Comparison of ENCODE assay signal across 16 cellular contexts in the genomic region with DNA sequence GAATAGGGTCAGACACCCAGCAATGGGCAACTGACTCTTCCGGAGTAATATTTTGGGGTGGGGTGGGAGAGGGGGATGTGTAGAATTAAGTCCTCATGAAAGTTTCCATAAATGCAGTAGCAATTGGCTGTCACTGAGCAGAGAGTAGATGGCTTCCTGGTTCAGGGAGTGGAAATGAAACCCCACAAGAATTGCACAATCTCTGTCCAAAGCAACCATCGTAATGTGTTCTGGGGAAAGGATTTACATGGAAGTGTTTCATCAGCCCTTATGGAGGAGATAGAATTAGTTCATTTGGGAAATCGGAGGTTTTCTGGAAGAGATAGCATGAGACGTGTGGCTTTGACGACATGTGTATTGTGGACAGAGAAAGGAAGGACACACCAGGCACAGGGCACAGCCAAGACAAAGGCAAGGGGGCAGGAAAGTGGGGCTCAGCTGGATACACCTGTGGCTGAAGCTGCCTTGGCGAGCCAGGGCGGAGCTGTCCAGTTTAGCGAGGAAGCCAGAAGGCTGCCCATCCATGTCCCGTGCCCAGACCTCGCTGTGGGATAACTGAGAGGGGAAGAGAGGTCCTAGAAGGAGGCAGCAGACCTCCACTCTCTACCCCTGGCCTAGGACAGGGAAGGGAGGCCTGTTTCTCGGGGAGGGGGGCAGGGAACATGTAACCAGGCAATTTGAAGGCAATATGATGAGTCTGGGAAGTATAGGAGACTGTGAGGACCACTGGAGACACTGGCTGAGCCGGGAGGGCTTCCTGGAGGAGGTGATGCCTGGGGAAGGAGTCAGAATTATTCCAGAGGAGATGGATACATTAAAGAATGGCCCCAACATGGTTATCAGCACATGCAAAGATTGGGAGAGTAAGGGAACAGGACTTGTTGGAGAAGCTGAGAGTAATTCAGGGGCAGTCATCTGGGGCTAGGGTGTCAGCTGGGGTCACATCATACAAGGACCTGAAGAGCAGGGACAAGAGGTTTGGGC. TPM values are rescaled to one million over a fixed set of nuclear protein-coding genes. Genes with fewer than 3 reads are reported as not detected.
DNase-seq lines count a peak whose midpoint lies in the region; ATAC-seq and TF ChIP-seq lines count a peak whose summit lies in the region.
"Had no signal": no experiment of that assay in that cellular context is flagged by ENCODE, and none has a peak within 500 bp of the region (broad histone marks: within the 10 kb centered on the region; RNA-seq: fewer than 3 reads in every experiment).

No MANE protein-coding gene starts in this region.

- 48 to 53% methylated on average over 10 to 12 of the region's 12 CpGs for WGBS in upper lobe of left lung, 2 donors

- TF ChIP-seq CTCF in foreskin fibroblast (IDR thresholded peaks at IDR 0.05; ENCODE audit: low read depth, low read length) (no peak), upper lobe of left lung (IDR thresholded peaks at IDR 0.05) (no peak)

- peaks cover 4 to 25% (median 19%) of the 10 kb centered on the region in 4 donors for H3K4me1 ChIP-seq in upper lobe of left lung

- TF ChIP-seq POLR2A in upper lobe of left lung (IDR thresholded peaks at IDR 0.05), result no peak

- H3K36me3 ChIP-seq in upper lobe of left lung, result no peaks in the 10 kb centered on the region

- peaks cover 66% of the 10 kb centered on the region for H3K27me3 Mint-ChIP-seq in activated T-cell treated with anti-CD3 and anti-CD28 coated beads, Interleukin-2, amount 50 U/mL, for 24 hours
- H3K27me3 Mint-ChIP-seq in stimulated activated naive CD8-positive, alpha-beta T cell treated with anti-CD3 and anti-CD28 coated beads, Interleukin-15, amount 100 ng/mL, for 72 hours, result peaks cover 56% of the 10 kb centered on the region

- no peaks in the 10 kb centered on the region for H3K36me3 Mint-ChIP-seq in activated T-cell treated with anti-CD3 and anti-CD28 coated beads, Interleukin-2, amount 50 U/mL, for 24 hours (ENCODE audit: low read depth)
- H3K36me3 Mint-ChIP-seq: activated naive CD4-positive, alpha-beta T cell treated with anti-CD3 and anti-CD28 coated beads, Interleukin-2, amount 10 ng/mL, durations not matched to agents 7 days and 5 days had no signal

- no peak for TF ChIP-seq EP300 in upper lobe of left lung (IDR thresholded peaks at IDR 0.05)

- DNase-seq in activated T-cell treated with anti-CD3 and anti-CD28 coated beads, Interleukin-2, amount 50 U/mL, for 24 hours, result peak; percentile 9
- no peak for DNase-seq in activated T-cell treated with anti-CD3 and anti-CD28 coated beads for 4 hours
- DNase-seq in OCI-M1 (lab: John Stamatoyannopoulos, UW), result peak; percentile 53
- peak; percentile 23 to 38 for DNase-seq in foreskin fibroblast
- peak in 1 of 2 donors; percentile 47 for DNase-seq in upper lobe of left lung
- no peak for DNase-seq in NCI-H187 (lab: John Stamatoyannopoulos, UW)
- DNase-seq in stimulated activated naive CD8-positive, alpha-beta T cell treated with anti-CD3 and anti-CD28 coated beads, Interleukin-15, amount 100 ng/mL, for 72 hours, result no peak
- DNase-seq: activated naive CD4-positive, alpha-beta T cell treated with anti-CD3 and anti-CD28 coated beads, Interleukin-2, amount 10 ng/mL, durations not matched to agents 7 days and 5 days; hippocampal formation; NCI-H1105 treated with DMSO at 0.1 percent for 48 hours; NCI-H446 treated with DMSO at 0.1 percent for 48 hours; nephron progenitor cell; small intestine had no signal

- H3K9me3 Mint-ChIP-seq in activated T-cell treated with anti-CD3 and anti-CD28 coated beads, Interleukin-2, amount 50 U/mL, for 24 hours, result no peaks in the 10 kb centered on the region
- H3K9me3 Mint-ChIP-seq in stimulated activated naive CD8-positive, alpha-beta T cell treated with anti-CD3 and anti-CD28 coated beads, Interleukin-15, amount 100 ng/mL, for 72 hours, result no peaks in the 10 kb centered on the region
- H3K9me3 Mint-ChIP-seq: activated naive CD4-positive, alpha-beta T cell treated with anti-CD3 and anti-CD28 coated beads, Interleukin-2, amount 10 ng/mL, durations not matched to agents 7 days and 5 days; nephron progenitor cell had no signal

- H3K4me3 ChIP-seq in foreskin fibroblast (ENCODE audit: low read depth in 1 of 2, low read length in 2 of 2), result no peak overlapping the region
- no peak overlapping the region for H3K4me3 ChIP-seq in upper lobe of left lung

- no peaks in the 10 kb centered on the region for H3K9me3 ChIP-seq in upper lobe of left lung

- no peak overlapping the region for H3K4me3 Mint-ChIP-seq in activated T-cell treated with anti-CD3 and anti-CD28 coated beads, Interleukin-2, amount 50 U/mL, for 24 hours
- H3K4me3 Mint-ChIP-seq in stimulated activated naive CD8-positive, alpha-beta T cell treated with anti-CD3 and anti-CD28 coated beads, Interleukin-15, amount 100 ng/mL, for 72 hours, result no peak overlapping the region
- H3K4me3 Mint-ChIP-seq: activated naive CD4-positive, alpha-beta T cell treated with anti-CD3 and anti-CD28 coated beads, Interleukin-2, amount 10 ng/mL, durations not matched to agents 7 days and 5 days; nephron progenitor cell had no signal

- peaks cover 15% of the 10 kb centered on the region for H3K4me1 Mint-ChIP-seq in activated T-cell treated with anti-CD3 and anti-CD28 coated beads, Interleukin-2, amount 50 U/mL, for 24 hours (ENCODE audit: low read depth)
- peaks cover 19% of the 10 kb centered on the region for H3K4me1 Mint-ChIP-seq in stimulated activated naive CD8-positive, alpha-beta T cell treated with anti-CD3 and anti-CD28 coated beads, Interleukin-15, amount 100 ng/mL, for 72 hours
- H3K4me1 Mint-ChIP-seq: activated naive CD4-positive, alpha-beta T cell treated with anti-CD3 and anti-CD28 coated beads, Interleukin-2, amount 10 ng/mL, durations not matched to agents 7 days and 5 days; nephron progenitor cell had no signal

- no peak overlapping the region for H3K27ac Mint-ChIP-seq in activated T-cell treated with anti-CD3 and anti-CD28 coated beads, Interleukin-2, amount 50 U/mL, for 24 hours
- H3K27ac Mint-ChIP-seq in stimulated activated naive CD8-positive, alpha-beta T cell treated with anti-CD3 and anti-CD28 coated beads, Interleukin-15, amount 100 ng/mL, for 72 hours, result no peak overlapping the region
- H3K27ac Mint-ChIP-seq: activated naive CD4-positive, alpha-beta T cell treated with anti-CD3 and anti-CD28 coated beads, Interleukin-2, amount 10 ng/mL, durations not matched to agents 7 days and 5 days; nephron progenitor cell had no signal

- ATAC-seq in upper lobe of left lung (ENCODE audit: low FRiP score in 2 of 2) (peak; percentile 31 to 73), HG03175 (IDR thresholded peaks at IDR 0.05; ENCODE audit: unreplicated experiment) (no peak)
- no peak for ATAC-seq in stimulated activated naive CD8-positive, alpha-beta T cell treated with anti-CD3 and anti-CD28 coated beads, Interleukin-15, amount 100 ng/mL, for 72 hours

- peak overlapping the region in 2 of 4 donors; percentile 31 to 65 for H3K27ac ChIP-seq in upper lobe of left lung

- peaks cover 0 to 19% (median 12%) of the 10 kb centered on the region in 4 donors for H3K27me3 ChIP-seq in upper lobe of left lung

RNA-seq across cellular contexts. Expression of a gene that starts 2.6 kb away (rescaled TPM):
- 1 to 10 TPM in 3 of 6 donors, under 1 TPM in 1, not detected in 2; 0.40 to 2.5 (median 1.5) TPM for total RNA-seq in upper lobe of left lung
- total RNA-seq: A172, HT-29 had no signal

RNA-seq across cellular contexts. Expression of a gene that starts 12.8 kb away (rescaled TPM):
- total RNA-seq in upper lobe of left lung, result 10 to 100 TPM in 1 of 6 donors, 1 to 10 TPM in 3, under 1 TPM in 2; 0.55 to 14.8 (median 1.7) TPM
- total RNA-seq: A172, HT-29 had no signal

RNA-seq across cellular contexts. Expression of a gene that starts 28.5 kb away (rescaled TPM):
- total RNA-seq in upper lobe of left lung, result 1 to 10 TPM in 4 of 6 donors, under 1 TPM in 1, not detected in 1; 0.86 to 7.4 (median 3.1) TPM
- total RNA-seq: HT-29 had no signal

RNA-seq across cellular contexts. Expression of a gene that starts 32.6 kb away (rescaled TPM):
- total RNA-seq in upper lobe of left lung, result 1 to 10 TPM in 1 of 6 donors, under 1 TPM in 1, not detected in 4; 0.83 to 2.9 TPM
- total RNA-seq: A172, HT-29 had no signal

RNA-seq across cellular contexts. Expression of a gene that starts 53.9 kb away (rescaled TPM):
- 100 to 1,000 TPM in 1 of 6 donors, 10 to 100 TPM in 5; 33.9 to 105 (median 52.0) TPM for total RNA-seq in upper lobe of left lung

Comparison
In these comparisons a context has a peak if more than half of its experiments do, and no peak if none do; other contexts are left out.
1. DNase-seq: peak in activated T-cell treated with anti-CD3 and anti-CD28 coated beads, Interleukin-2, amount 50 U/mL, for 24 hours (single experiment), OCI-M1 (single experiment) and foreskin fibroblast (2 of 2); none in activated T-cell treated with anti-CD3 and anti-CD28 coated beads for 4 hours (single experiment), NCI-H187 (0 of 2) and stimulated activated naive CD8-positive, alpha-beta T cell treated with anti-CD3 and anti-CD28 coated beads, Interleukin-15, amount 100 ng/mL, for 72 hours (0 of 2).
2. ATAC-seq: peak in upper lobe of left lung (2 of 2); none in HG03175 (single experiment) and stimulated activated naive CD8-positive, alpha-beta T cell treated with anti-CD3 and anti-CD28 coated beads, Interleukin-15, amount 100 ng/mL, for 72 hours (single experiment).